25 cellular contexts compared by ENCODE assay signal in genomic region chr14:21699551-21699950, GRCh38. TPM values are rescaled to one million over a fixed set of nuclear protein-coding genes. Genes with fewer than 3 reads are reported as not detected.
"Had no signal": no experiment of that assay in that cellular context is flagged by ENCODE, and none has a peak within 500 bp of the region (broad histone marks: within the 10 kb centered on the region; RNA-seq: fewer than 3 reads in every experiment).

No MANE protein-coding gene starts in this region.

- H3K36me3 Mint-ChIP-seq: activated CD4-positive, alpha-beta memory T cell treated with anti-CD3 and anti-CD28 coated beads for 36 hours; activated naive CD8-positive, alpha-beta T cell treated with anti-CD3 and anti-CD28 coated beads for 36 hours had no signal

- H3K9me3 Mint-ChIP-seq: activated CD4-positive, alpha-beta memory T cell treated with anti-CD3 and anti-CD28 coated beads for 36 hours; activated CD4-positive, alpha-beta T cell treated with anti-CD3 and anti-CD28 coated beads, Interleukin-2, amount 10 ng/mL, durations not matched to agents 24 days and 14 days; activated naive CD8-positive, alpha-beta T cell treated with anti-CD3 and anti-CD28 coated beads for 36 hours; activated T-cell treated with anti-CD3 and anti-CD28 coated beads, Interleukin-2, amount 50 U/mL, for 4 hours had no signal

- H3K27me3 ChIP-seq: brain microvascular endothelial cell, cardiac muscle cell had no signal

- H3K4me2 ChIP-seq: PC-9 had no signal

- H3K27me3 Mint-ChIP-seq: activated CD4-positive, alpha-beta memory T cell treated with anti-CD3 and anti-CD28 coated beads for 36 hours had no signal

- H2AFZ ChIP-seq: PC-9 had no signal

- H3K4me3 Mint-ChIP-seq: activated B cell treated with CpG ODN at 0.5 μM for 24 hours; activated CD4-positive, alpha-beta memory T cell treated with anti-CD3 and anti-CD28 coated beads for 36 hours; activated CD4-positive, alpha-beta T cell treated with anti-CD3 and anti-CD28 coated beads, Interleukin-2, amount 10 ng/mL, durations not matched to agents 24 days and 14 days; activated naive CD4-positive, alpha-beta T cell treated with anti-CD3 and anti-CD28 coated beads for 36 hours; activated naive CD8-positive, alpha-beta T cell treated with anti-CD3 and anti-CD28 coated beads for 36 hours; activated T-cell treated with anti-CD3 and anti-CD28 coated beads, Interleukin-2, amount 50 U/mL, for 4 hours; T-helper 17 cell had no signal

- ATAC-seq: activated T-cell treated with anti-CD3 and anti-CD28 coated beads, Interleukin-2, amount 50 U/mL, for 4 hours; T-helper 17 cell had no signal

- H3K27ac ChIP-seq: brain microvascular endothelial cell, cardiac muscle cell, PC-9 had no signal

- DNase-seq: activated B cell treated with CpG ODN at 0.5 μM for 24 hours; activated CD4-positive, alpha-beta memory T cell treated with anti-CD3 and anti-CD28 coated beads for 36 hours; activated CD4-positive, alpha-beta T cell treated with anti-CD3 and anti-CD28 coated beads for 1 hour; activated CD4-positive, alpha-beta T cell treated with anti-CD3 and anti-CD28 coated beads, Interleukin-2, amount 10 ng/mL, durations not matched to agents 24 days and 14 days; activated CD8-positive, alpha-beta memory T cell treated with anti-CD3 and anti-CD28 coated beads for 24 hours; activated gamma-delta T cell; activated naive CD4-positive, alpha-beta T cell treated with anti-CD3 and anti-CD28 coated beads for 36 hours; activated naive CD8-positive, alpha-beta T cell treated with anti-CD3 and anti-CD28 coated beads for 36 hours; activated T-cell treated with anti-CD3 and anti-CD28 coated beads, Interleukin-2, amount 50 U/mL, for 4 hours; brain microvascular endothelial cell; Kasumi-1; NCI-H1048; NCI-H146; NCI-H1930; NCI-H2171; NCI-H2227 treated with DMSO at 0.1 percent for 48 hours; NCI-H510A; NCI-H526 treated with DMSO at 0.1 percent for 48 hours; PC-9; SHP77 treated with DMSO at 0.1 percent for 48 hours; T-helper 17 cell; T-helper 9 cell had no signal

- H3K27ac Mint-ChIP-seq: activated B cell treated with CpG ODN at 0.5 μM for 24 hours; activated CD4-positive, alpha-beta memory T cell treated with anti-CD3 and anti-CD28 coated beads for 36 hours; activated CD4-positive, alpha-beta T cell treated with anti-CD3 and anti-CD28 coated beads, Interleukin-2, amount 10 ng/mL, durations not matched to agents 24 days and 14 days; activated naive CD4-positive, alpha-beta T cell treated with anti-CD3 and anti-CD28 coated beads for 36 hours; activated naive CD8-positive, alpha-beta T cell treated with anti-CD3 and anti-CD28 coated beads for 36 hours; T-helper 17 cell had no signal

- H3K36me3 ChIP-seq: brain microvascular endothelial cell, cardiac muscle cell had no signal

- H3K4me1 Mint-ChIP-seq: activated B cell treated with CpG ODN at 0.5 μM for 24 hours had no signal

- H3K4me3 ChIP-seq: cardiac muscle cell, PC-9 had no signal

RNA-seq across cellular contexts. Expression of gene OR4E1, which starts 25.9 kb away (rescaled TPM):
- total RNA-seq: activated B cell treated with CpG ODN at 0.5 μM for 24 hours; activated CD4-positive, alpha-beta T cell treated with anti-CD3 and anti-CD28 coated beads, Interleukin-2, amount 10 ng/mL, durations not matched to agents 24 days and 14 days; activated naive CD8-positive, alpha-beta T cell treated with anti-CD3 and anti-CD28 coated beads for 36 hours; activated T-cell treated with anti-CD3 and anti-CD28 coated beads, Interleukin-2, amount 50 U/mL, for 4 hours; cardiac muscle cell; PC-9; SK-MEL-5 had no signal
- polyA plus RNA-seq: adipose tissue, cardiac muscle cell had no signal

RNA-seq across cellular contexts. Expression of gene OR4E2, which starts 45.9 kb away (rescaled TPM):
- total RNA-seq: activated B cell treated with CpG ODN at 0.5 μM for 24 hours; activated CD4-positive, alpha-beta memory T cell treated with anti-CD3 and anti-CD28 coated beads for 36 hours; activated CD4-positive, alpha-beta T cell treated with anti-CD3 and anti-CD28 coated beads, Interleukin-2, amount 10 ng/mL, durations not matched to agents 24 days and 14 days; activated naive CD4-positive, alpha-beta T cell treated with anti-CD3 and anti-CD28 coated beads for 36 hours; activated naive CD8-positive, alpha-beta T cell treated with anti-CD3 and anti-CD28 coated beads for 36 hours; activated T-cell treated with anti-CD3 and anti-CD28 coated beads, Interleukin-2, amount 50 U/mL, for 4 hours; cardiac muscle cell; PC-9; SK-MEL-5; T-helper 17 cell had no signal
- polyA plus RNA-seq: adipose tissue, cardiac muscle cell had no signal
